ENCODE assay signal across 31 cellular contexts in the genomic region with DNA sequence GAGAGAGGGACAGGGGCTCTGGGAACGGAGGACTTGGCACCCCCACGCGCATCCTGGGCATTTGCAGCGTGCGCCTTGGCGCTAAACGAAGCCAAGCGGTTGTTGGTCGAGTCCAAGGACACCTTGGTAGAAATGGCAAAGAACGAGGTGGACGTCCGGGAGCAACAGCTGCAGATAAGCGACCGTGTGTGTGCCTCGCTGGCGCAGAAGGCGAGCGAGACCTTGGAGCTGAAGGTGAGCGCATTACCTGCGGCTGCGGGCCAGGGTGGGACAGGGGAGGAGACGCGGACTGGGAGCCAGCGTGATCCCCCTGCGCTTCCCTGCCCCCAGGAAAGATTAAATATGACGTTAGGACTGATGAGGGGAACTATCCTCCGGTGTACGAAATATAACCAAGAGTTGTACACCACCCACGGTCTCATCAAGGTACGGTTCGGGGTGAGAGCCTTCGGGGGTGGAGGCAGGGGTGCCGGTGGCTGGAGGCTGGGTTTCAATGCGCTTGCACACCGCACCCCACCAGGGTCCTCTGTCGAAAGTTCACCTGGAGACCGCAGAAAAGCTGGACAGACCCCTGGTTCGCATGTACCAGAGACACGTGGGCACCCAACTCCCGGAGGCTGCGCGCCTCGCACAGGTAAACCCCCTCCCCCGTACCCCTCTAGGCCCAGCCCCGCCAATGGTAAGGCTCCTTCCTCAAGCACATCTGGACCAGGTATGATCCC. TPM values are rescaled to one million over a fixed set of nuclear protein-coding genes. Genes with fewer than 3 reads are reported as not detected.
DNase-seq lines count a peak whose midpoint lies in the region; ATAC-seq, FAIRE-seq and TF ChIP-seq lines count a peak whose summit lies in the region.
"Had no signal": no experiment of that assay in that cellular context is flagged by ENCODE, and none has a peak within 500 bp of the region (broad histone marks: within the 10 kb centered on the region; RNA-seq: fewer than 3 reads in every experiment).

No MANE protein-coding gene starts in this region.

- no peak overlapping the region for H3K27ac Mint-ChIP-seq in stimulated activated memory B cell treated with anti-CD40 and anti-IgM and Interleukin-4, amounts not matched to agents 10 μg/mL and 1 μg/mL and 100 μg/mL, for 72 hours
- H3K27ac Mint-ChIP-seq: CD14-positive monocyte; CD4-positive, alpha-beta memory T cell; CD4-positive, CD25-positive, alpha-beta regulatory T cell; CD8-positive, alpha-beta memory T cell had no signal

- H3K36me3 ChIP-seq in H7 (replicated peaks; ENCODE audit: control insufficient read depth, insufficient read depth, low read length) = no peaks in the 10 kb centered on the region
- no peaks in the 10 kb centered on the region for H3K36me3 ChIP-seq in kidney (ENCODE audit: control insufficient read depth in 1 of 2, insufficient read depth in 2 of 2, low read length in 2 of 2)
- H3K36me3 ChIP-seq in WERI-Rb-1 = no peaks in the 10 kb centered on the region
- H3K36me3 ChIP-seq: BE2C, BLaER1 had no signal

- DNase-seq in GM13976 (ENCODE audit: low spot score) (peak; percentile 12), H7 (peak; percentile 36), kidney (peak; percentile 61), WERI-Rb-1 (no peak), GM10266 (ENCODE audit: extremely low spot score) (no peak)
- DNase-seq: 8988T; ACHN; BE2C; C1 segment of cervical spinal cord; CD4-positive, alpha-beta memory T cell; CD4-positive, CD25-positive, alpha-beta regulatory T cell; CD8-positive, alpha-beta memory T cell; COR-L47; DMS 273 treated with DMSO at 0.1 percent for 48 hours; DMS153; DMS53; DMS79; DND-41; EL; GDM1 had no signal

- no peak for TF ChIP-seq CTCF in GM13976 (IDR thresholded peaks at IDR 0.05; ENCODE audit: borderline replicate concordance, control extremely low read depth, extremely low read depth, insufficient read depth, missing control alignments)
- TF ChIP-seq CTCF in kidney (IDR thresholded peaks at IDR 0.05; ENCODE audit: borderline replicate concordance, extremely low read depth, insufficient read depth) = no peak
- TF ChIP-seq CTCF in WERI-Rb-1 (IDR thresholded peaks at IDR 0.05; ENCODE audit: low read depth, low read length) = no peak
- TF ChIP-seq CTCF in GM10266 (IDR thresholded peaks at IDR 0.05; ENCODE audit: control insufficient read depth, insufficient read depth, low read depth, missing control alignments) = no peak

- H3K4me1 Mint-ChIP-seq in stimulated activated memory B cell treated with anti-CD40 and anti-IgM and Interleukin-4, amounts not matched to agents 10 μg/mL and 1 μg/mL and 100 μg/mL, for 72 hours = peaks cover 7% of the 10 kb centered on the region
- H3K4me1 Mint-ChIP-seq: CD14-positive monocyte; CD4-positive, alpha-beta memory T cell; CD4-positive, CD25-positive, alpha-beta regulatory T cell; CD8-positive, alpha-beta memory T cell had no signal

- H3K27me3 Mint-ChIP-seq in stimulated activated memory B cell treated with anti-CD40 and anti-IgM and Interleukin-4, amounts not matched to agents 10 μg/mL and 1 μg/mL and 100 μg/mL, for 72 hours = peaks cover 45% of the 10 kb centered on the region

- no peaks in the 10 kb centered on the region for H3K9me3 ChIP-seq in kidney (ENCODE audit: control insufficient read depth in 1 of 2, low read length in 2 of 2)
- H3K9me3 ChIP-seq in WERI-Rb-1 (ENCODE audit: severe bottlenecking) = peaks cover 2% of the 10 kb centered on the region
- H3K9me3 ChIP-seq: BE2C, BLaER1 had no signal

- H3K27ac ChIP-seq in kidney (ENCODE audit: low read depth in 2 of 2, low read length in 2 of 2) = no peak overlapping the region
- H3K27ac ChIP-seq in WERI-Rb-1 = no peak overlapping the region
- H3K27ac ChIP-seq: BLaER1 had no signal

- ATAC-seq in stimulated activated memory B cell treated with anti-CD40 and anti-IgM and Interleukin-4, amounts not matched to agents 10 μg/mL and 1 μg/mL and 100 μg/mL, for 72 hours = peak; percentile 36
- ATAC-seq in HG02870 (IDR thresholded peaks at IDR 0.05; ENCODE audit: unreplicated experiment) = no peak

- H3K27me3 ChIP-seq in H7 (ENCODE audit: control insufficient read depth, insufficient read depth, low read length) (no peaks in the 10 kb centered on the region), WERI-Rb-1 (ENCODE audit: insufficient read depth, low read depth, severe bottlenecking) (peaks cover 84% of the 10 kb centered on the region)
- H3K27me3 ChIP-seq: BE2C, BLaER1 had no signal

- H3K9ac ChIP-seq in kidney (ENCODE audit: low read length in 2 of 2) = no peak overlapping the region
- H3K9ac ChIP-seq: BLaER1 had no signal

- intact Hi-C loops in kidney (cut with DNase I) = no loop called here

- no peaks in the 10 kb centered on the region for H3K4me1 ChIP-seq in kidney (ENCODE audit: control insufficient read depth in 1 of 2, insufficient read depth in 1 of 2, low read depth in 1 of 2, low read length in 2 of 2)
- H3K4me1 ChIP-seq: BE2C, BLaER1 had no signal

- no peak overlapping the region for H3K4me3 ChIP-seq in H7 (ENCODE audit: insufficient read depth, low read depth, low read length)
- H3K4me3 ChIP-seq in kidney (ENCODE audit: low read length in 2 of 2) = no peak overlapping the region
- no peak overlapping the region for H3K4me3 ChIP-seq in WERI-Rb-1 (ENCODE audit: low read depth, low read length)
- H3K4me3 ChIP-seq: BLaER1 had no signal

- no peaks in the 10 kb centered on the region for H3K9me3 Mint-ChIP-seq in stimulated activated memory B cell treated with anti-CD40 and anti-IgM and Interleukin-4, amounts not matched to agents 10 μg/mL and 1 μg/mL and 100 μg/mL, for 72 hours
- H3K9me3 Mint-ChIP-seq: CD4-positive, alpha-beta memory T cell; CD8-positive, alpha-beta memory T cell had no signal

- in situ Hi-C loops in GM13976 (cut with MboI; ENCODE audit: low sequenced_read_pairs, unreplicated experiment) = no loop called here

- FAIRE-seq in kidney (lab: Jason Lieb, UNC) = no peak
- FAIRE-seq: A204.1, GM12891, GM18507 had no signal

- H3K4me3 Mint-ChIP-seq in stimulated activated memory B cell treated with anti-CD40 and anti-IgM and Interleukin-4, amounts not matched to agents 10 μg/mL and 1 μg/mL and 100 μg/mL, for 72 hours = no peak overlapping the region
- H3K4me3 Mint-ChIP-seq: CD14-positive monocyte; CD4-positive, alpha-beta memory T cell; CD4-positive, CD25-positive, alpha-beta regulatory T cell; CD8-positive, alpha-beta memory T cell had no signal

- no peaks in the 10 kb centered on the region for H3K36me3 Mint-ChIP-seq in stimulated activated memory B cell treated with anti-CD40 and anti-IgM and Interleukin-4, amounts not matched to agents 10 μg/mL and 1 μg/mL and 100 μg/mL, for 72 hours
- H3K36me3 Mint-ChIP-seq: CD14-positive monocyte; CD4-positive, alpha-beta memory T cell; CD4-positive, CD25-positive, alpha-beta regulatory T cell; CD8-positive, alpha-beta memory T cell had no signal

RNA-seq across cellular contexts. Expression of a gene that starts 27.8 kb away (rescaled TPM):
- not detected in 2 replicates for total RNA-seq in H7 (2014; rRNA removed; shearing (Covaris generic))
- total RNA-seq in kidney = 0.16 TPM
- not detected for polyA plus RNA-seq in kidney (ENCODE audit: insufficient read depth, low read depth, low replicate concordance)
- total RNA-seq: A673; CD4-positive, alpha-beta memory T cell; CD4-positive, CD25-positive, alpha-beta regulatory T cell; CD8-positive, alpha-beta memory T cell; Daoy; G401 had no signal
- polyA plus RNA-seq: AG04450; CD14-positive monocyte; CD4-positive, CD25-positive, alpha-beta regulatory T cell; CD8-positive, alpha-beta memory T cell had no signal

RNA-seq across cellular contexts. Expression of a gene that starts 41.8 kb away (rescaled TPM):
- 0.62 TPM in 1 of 2 replicates, not detected in the other for total RNA-seq in H7 (2014; rRNA removed; shearing (Covaris generic))
- total RNA-seq in kidney = not detected
- polyA plus RNA-seq in kidney (ENCODE audit: insufficient read depth, low read depth, low replicate concordance) = not detected
- total RNA-seq: CD4-positive, alpha-beta memory T cell; CD8-positive, alpha-beta memory T cell had no signal
- polyA plus RNA-seq: AG04450; CD14-positive monocyte; CD4-positive, alpha-beta memory T cell; CD4-positive, CD25-positive, alpha-beta regulatory T cell; CD8-positive, alpha-beta memory T cell had no signal

Comparison
In these comparisons a context has a peak if more than half of its experiments do, and no peak if none do; other contexts are left out.
1. DNase-seq: peak in GM13976 (single experiment), H7 (single experiment) and kidney (single experiment); none in WERI-Rb-1 (single experiment) and GM10266 (single experiment).